In genomic region chr1:246971969-246972368, GRCh38 we compare ENCODE assay signal across 22 cellular contexts. TPM values are rescaled to one million over a fixed set of nuclear protein-coding genes. Genes with fewer than 3 reads are reported as not detected.
"Had no signal": no experiment of that assay in that cellular context is flagged by ENCODE, and none has a peak within 500 bp of the region (broad histone marks: within the 10 kb centered on the region; RNA-seq: fewer than 3 reads in every experiment).

No MANE protein-coding gene starts in this region.

- H3K4me2 ChIP-seq: hepatocyte had no signal

- H3K4me1 Mint-ChIP-seq: naive thymus-derived CD8-positive, alpha-beta T cell; nephron; neural crest cell; stimulated activated effector memory CD8-positive, alpha-beta T cell treated with anti-CD3 and anti-CD28 coated beads, Interleukin-12 subunit alpha, Interleukin-12 subunit beta, amount 100 ng/mL, for 72 hours had no signal

- H3K27me3 Mint-ChIP-seq: stimulated activated naive CD8-positive, alpha-beta T cell treated with anti-CD3 and anti-CD28 coated beads, Interleukin-15, Interleukin-2, amounts not matched to agents 100 ng/mL and 50 ng/mL, for 24 hours had no signal

- ATAC-seq: left colon; lower lobe of right lung; naive thymus-derived CD8-positive, alpha-beta T cell; sciatic nerve; stimulated activated effector memory CD8-positive, alpha-beta T cell treated with anti-CD3 and anti-CD28 coated beads, Interleukin-12 subunit alpha, Interleukin-12 subunit beta, amount 100 ng/mL, for 72 hours had no signal

- H3K27ac Mint-ChIP-seq: naive thymus-derived CD8-positive, alpha-beta T cell; nephron; stimulated activated effector memory CD8-positive, alpha-beta T cell treated with anti-CD3 and anti-CD28 coated beads, Interleukin-12 subunit alpha, Interleukin-12 subunit beta, amount 100 ng/mL, for 72 hours; stimulated activated naive CD8-positive, alpha-beta T cell treated with anti-CD3 and anti-CD28 coated beads, Interleukin-15, Interleukin-2, amounts not matched to agents 100 ng/mL and 50 ng/mL, for 24 hours had no signal

- DNase-seq: kidney glomerular epithelial cell, mammary epithelial cell had no signal

- FAIRE-seq: urothelium cell line had no signal

- H3K4me1 ChIP-seq: left lung, lower lobe of right lung, parathyroid adenoma, right atrium auricular region, suprapubic skin, tibial artery, upper lobe of right lung had no signal

- H3K4me3 Mint-ChIP-seq: nephron; neural crest cell; stimulated activated effector memory CD8-positive, alpha-beta T cell treated with anti-CD3 and anti-CD28 coated beads, Interleukin-12 subunit alpha, Interleukin-12 subunit beta, amount 100 ng/mL, for 72 hours; stimulated activated naive CD8-positive, alpha-beta T cell treated with anti-CD3 and anti-CD28 coated beads, Interleukin-15, Interleukin-2, amounts not matched to agents 100 ng/mL and 50 ng/mL, for 24 hours had no signal

- H3K4me3 ChIP-seq: hepatocyte, left lung, lower lobe of right lung, right atrium auricular region, skin epidermis, suprapubic skin, tibial artery, upper lobe of right lung had no signal

- H3K9ac ChIP-seq: parathyroid adenoma had no signal

- H3K36me3 ChIP-seq: left lung, lower lobe of right lung, neutrophil, right atrium auricular region, suprapubic skin, thoracic aorta, tibial artery, upper lobe of right lung had no signal

- H3K36me3 Mint-ChIP-seq: stimulated activated effector memory CD8-positive, alpha-beta T cell treated with anti-CD3 and anti-CD28 coated beads, Interleukin-12 subunit alpha, Interleukin-12 subunit beta, amount 100 ng/mL, for 72 hours had no signal

- H3K79me2 ChIP-seq: hepatocyte, parathyroid adenoma had no signal

- H3K27ac ChIP-seq: hepatocyte, left lung, lower lobe of right lung, neutrophil, parathyroid adenoma, right atrium auricular region, skin epidermis, suprapubic skin, thoracic aorta, tibial artery, upper lobe of right lung had no signal

- H3K9me3 ChIP-seq: right atrium auricular region, thoracic aorta had no signal

- H2AFZ ChIP-seq: hepatocyte, parathyroid adenoma had no signal

- H3K27me3 ChIP-seq: hepatocyte, left lung, neutrophil, right atrium auricular region, suprapubic skin, tibial artery, upper lobe of right lung had no signal

RNA-seq across cellular contexts. Expression of gene ZNF695, which starts 35.9 kb away (rescaled TPM):
- total RNA-seq: lower lobe of right lung; naive thymus-derived CD8-positive, alpha-beta T cell; thoracic aorta; upper lobe of right lung had no signal
- polyA plus RNA-seq: liver; naive thymus-derived CD8-positive, alpha-beta T cell had no signal
